ENCODE assay signal across 10 cellular contexts in genomic region chr14:92511472-92512247, GRCh38. TPM values are rescaled to one million over a fixed set of nuclear protein-coding genes. Genes with fewer than 3 reads are reported as not detected.
DNase-seq lines count a peak whose midpoint lies in the region; ATAC-seq and TF ChIP-seq lines count a peak whose summit lies in the region.
"Had no signal": no experiment of that assay in that cellular context is flagged by ENCODE, and none has a peak within 500 bp of the region (broad histone marks: within the 10 kb centered on the region; RNA-seq: fewer than 3 reads in every experiment).

No MANE protein-coding gene starts in this region.

- H3K27ac Mint-ChIP-seq in naive B cell, result peak overlapping the region in 4 of 6 donors; percentile 31 to 75 (median 69)

- H3K4me3 Mint-ChIP-seq in naive B cell, result peak overlapping the region in 5 of 8 donors; percentile 39 to 81 (median 71)

- peak; percentile 23; the same call in 1 of the 2 replicates for TF ChIP-seq RAD21 in Ishikawa (IDR thresholded peaks at IDR 0.05; ENCODE audit: low read depth)

- no peak for TF ChIP-seq CTCF in AG09309 (IDR thresholded peaks at IDR 0.05; ENCODE audit: control insufficient read depth, insufficient read depth, low read depth, low read length, missing control alignments)

- H3K36me3 Mint-ChIP-seq in naive B cell, result no peaks in the 10 kb centered on the region

- H3K4me1 Mint-ChIP-seq in naive B cell, result peaks cover 47 to 72% (median 60%) of the 10 kb centered on the region in 3 donors

- peak; percentile 74; the same call in 1 of the 2 replicates for TF ChIP-seq EP300 in Ishikawa (IDR thresholded peaks at IDR 0.05; ENCODE audit: borderline replicate concordance)

- no peak overlapping the region for H3K4me3 ChIP-seq in AG09309 (ENCODE audit: control insufficient read depth, low read depth, low read length)
- H3K4me3 ChIP-seq: SJCRH30 had no signal

- no peaks in the 10 kb centered on the region for H3K9me3 Mint-ChIP-seq in naive B cell

- no peaks in the 10 kb centered on the region for H3K27me3 Mint-ChIP-seq in naive B cell

- no peak for ATAC-seq in naive B cell (ENCODE audit: low read depth in 2 of 2)

- DNase-seq in AG09309 (ENCODE audit: low read depth), result peak; percentile 91
- DNase-seq in dedifferentiated amniotic fluid mesenchymal stem cell (ENCODE audit: extremely low spot score), result peak; percentile 90
- no peak for DNase-seq in naive B cell
- no peak for DNase-seq in DMS79 treated with DMSO at 0.1 percent for 48 hours (lab: John Stamatoyannopoulos, UW)
- DNase-seq in activated effector memory CD4-positive, alpha-beta T cell treated with anti-CD3 and anti-CD28 coated beads, Interleukin-2, amount 50 U/mL, for 16 hours, result no peak
- DNase-seq in NAMALWA (ENCODE audit: low spot score), result no peak
- no peak for DNase-seq in NCI-H345 (lab: John Stamatoyannopoulos, UW)
- DNase-seq: amygdala, SJCRH30 had no signal

TF ChIP-seq in Ishikawa, 13 proteins besides CTCF, POLR2A, EP300 and RAD21:
- no peak for TF ChIP-seq TAF1 (IDR thresholded peaks at IDR 0.05; ENCODE audit: low read depth)
- TF ChIP-seq CEBPB (IDR thresholded peaks at IDR 0.05), result peak; percentile 66
- peak; percentile 61; the same call in 1 of the 2 replicates for TF ChIP-seq FOXM1 (IDR thresholded peaks at IDR 0.05; ENCODE audit: borderline replicate concordance, low read depth)
- peak; percentile 55 for TF ChIP-seq TEAD4 (IDR thresholded peaks at IDR 0.05)
- peak; percentile 13; the same call in 1 of the 2 replicates for TF ChIP-seq NFIC (IDR thresholded peaks at IDR 0.05)
- no peak for TF ChIP-seq REST (IDR thresholded peaks at IDR 0.05; ENCODE audit: low read depth)
- TF ChIP-seq MAX (IDR thresholded peaks at IDR 0.05), result peak; percentile 64
- TF ChIP-seq TCF12 (IDR thresholded peaks at IDR 0.05; ENCODE audit: low read depth), result peak; percentile 67; the same call in 1 of the 2 replicates

RNA-seq across cellular contexts. Expression of gene RIN3, which starts 1.9 kb away (rescaled TPM):
- polyA plus RNA-seq in naive B cell (ENCODE audit: low read depth in 6 of 6), result 10 to 100 TPM in 5 of 6 donors, 1 to 10 TPM in 1; 7.6 to 43.7 (median 24.5) TPM

Comparison
In these comparisons a context has a peak if more than half of its experiments do, and no peak if none do; other contexts are left out.
1. DNase-seq: peak in AG09309 (single experiment) and dedifferentiated amniotic fluid mesenchymal stem cell (single experiment); none in naive B cell (single experiment), DMS79 treated with DMSO at 0.1 percent for 48 hours (single experiment), activated effector memory CD4-positive, alpha-beta T cell treated with anti-CD3 and anti-CD28 coated beads, Interleukin-2, amount 50 U/mL, for 16 hours (single experiment), NAMALWA (single experiment) and NCI-H345 (single experiment).